In the genomic region with DNA sequence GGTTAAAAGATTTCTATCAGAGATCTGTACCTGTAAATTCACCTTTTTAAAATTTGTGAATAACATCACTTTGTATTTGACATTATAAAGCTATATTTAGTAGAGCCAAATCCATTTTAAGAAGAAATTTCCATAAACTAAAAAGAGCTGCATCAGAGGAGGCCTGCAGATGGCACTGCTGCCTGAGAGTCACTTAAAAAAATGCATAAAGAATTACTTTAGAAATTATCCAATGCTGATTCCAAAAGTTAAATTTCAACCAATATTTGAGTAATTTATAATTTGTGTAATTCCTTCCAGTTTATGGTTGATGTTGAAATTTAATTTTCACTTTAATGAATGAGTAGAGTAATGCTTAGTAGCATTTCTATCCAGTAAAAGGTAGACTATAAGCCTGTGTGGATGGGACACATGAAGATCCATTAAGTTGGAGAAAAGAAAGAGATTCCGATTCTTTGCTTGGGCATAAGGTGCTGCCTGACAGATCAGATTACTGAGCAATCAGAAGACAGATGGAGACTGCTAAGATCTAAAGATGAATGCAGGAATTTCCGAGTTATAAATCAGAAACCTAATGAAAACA, we compare ENCODE assay signal across 9 cellular contexts. TPM values are rescaled to one million over a fixed set of nuclear protein-coding genes. Genes with fewer than 3 reads are reported as not detected.
DNase-seq lines count a peak whose midpoint lies in the region; ATAC-seq, FAIRE-seq and TF ChIP-seq lines count a peak whose summit lies in the region.
"Had no signal": no experiment of that assay in that cellular context is flagged by ENCODE, and none has a peak within 500 bp of the region (broad histone marks: within the 10 kb centered on the region; RNA-seq: fewer than 3 reads in every experiment).

No MANE protein-coding gene starts in this region.

- H3K27ac ChIP-seq in heart right ventricle (no peak overlapping the region), right atrium auricular region (no peak overlapping the region)

- H3K36me3 ChIP-seq in heart right ventricle (no peaks in the 10 kb centered on the region), right atrium auricular region (no peaks in the 10 kb centered on the region)

- H3K4me3 ChIP-seq in heart right ventricle (no peak overlapping the region), right atrium auricular region (no peak overlapping the region)

- TF ChIP-seq CTCF in heart right ventricle (IDR thresholded peaks at IDR 0.05) (peak; percentile 24 to 77 (median 59)), right atrium auricular region (IDR thresholded peaks at IDR 0.05) (peak in 1 of 2 donors; percentile 64)

- H3K9me3 ChIP-seq in heart right ventricle (peaks cover 0 to 9% (median 0%) of the 10 kb centered on the region in 11 donors), right atrium auricular region (peaks cover 0 to 5% of the 10 kb centered on the region in 2 donors)

- DNase-seq in heart right ventricle = no peak
- DNase-seq in right atrium auricular region (ENCODE audit: low spot score) = no peak
- peak; percentile 30 for DNase-seq in SK-MEL-5 (ENCODE audit: low read depth, low spot score)
- no peak for DNase-seq in frontal cortex (ENCODE audit: low spot score in 2 of 2)
- no peak for DNase-seq in DMS79 (lab: John Stamatoyannopoulos, UW)
- no peak for DNase-seq in posterior vena cava (ENCODE audit: low spot score)
- DNase-seq: NCI-H1092 treated with DMSO at 0.1 percent for 48 hours had no signal

- intact Hi-C loops in heart right ventricle (cut with DNase I) (loop anchor here in 3 of 10 donors (5.0 to 10.0 kb wide), 3 partner anchors 114 to 1267 kb away; no protein-coding TSS in a partner anchor), posterior vena cava (cut with DNase I) (no loop called here)

- no peak for TF ChIP-seq POLR2A in GM18505 (IDR thresholded peaks at IDR 0.05; ENCODE audit: borderline replicate concordance, extremely low read depth, insufficient read depth, insufficient read length)

- no peaks in the 10 kb centered on the region for H3K27me3 ChIP-seq in heart right ventricle
- H3K27me3 ChIP-seq in right atrium auricular region = no peaks in the 10 kb centered on the region

- 85 to 89% methylated on average over 2 of the region's 2 CpGs for WGBS in heart right ventricle, 2 donors

- in situ Hi-C loops in SK-MEL-5 (cut with HindIII; ENCODE audit: low pct_unique_long_range_greater_than_20kb, low sequenced_read_pairs) = no loop called here

- ATAC-seq in heart right ventricle (no peak), GM18505 (IDR thresholded peaks at IDR 0.05; ENCODE audit: unreplicated experiment) (no peak), GM18907 (IDR thresholded peaks at IDR 0.05; ENCODE audit: unreplicated experiment) (no peak)

- H3K4me1 ChIP-seq in heart right ventricle (no peaks in the 10 kb centered on the region), right atrium auricular region (no peaks in the 10 kb centered on the region)

- FAIRE-seq in frontal cortex (lab: Jason Lieb, UNC) = peak; percentile 40

RNA-seq across cellular contexts. Expression of gene RPE65, which starts 20.7 kb away (rescaled TPM):
- total RNA-seq in heart right ventricle = under 1 TPM in 1 of 10 donors, not detected in 9; 0.09 TPM
- under 1 TPM in 1 of 2 donors, not detected in 1; 0.01 TPM for polyA plus RNA-seq in heart right ventricle
- under 1 TPM in 1 of 2 donors, not detected in 1; 0.15 TPM for total RNA-seq in right atrium auricular region
- total RNA-seq in SK-MEL-5 (2014; rRNA removed; shearing (Covaris generic)) = not detected in 2 replicates
- not detected in 2 replicates for polyA plus RNA-seq in SK-MEL-5 (2015; cell fraction: cytosol; rRNA removed)
- not detected in 2 replicates for polyA plus RNA-seq in SK-MEL-5 (2015; cell fraction: nucleus; rRNA removed)
- total RNA-seq in frontal cortex = 0.41 TPM
- under 1 TPM in 1 of 2 donors, not detected in 1; 0.19 TPM for total RNA-seq in posterior vena cava

RNA-seq across cellular contexts. Expression of gene DEPDC1, which starts 26.4 kb away (rescaled TPM):
- total RNA-seq in heart right ventricle = 1 to 10 TPM in 1 of 10 donors, under 1 TPM in 9; 0.11 to 1.9 (median 0.33) TPM
- polyA plus RNA-seq in heart right ventricle = under 1 TPM; 0.03 to 0.07 TPM
- 1 to 10 TPM in 1 of 2 donors, not detected in 1; 1.4 TPM for total RNA-seq in right atrium auricular region
- total RNA-seq in SK-MEL-5 (2014; rRNA removed; shearing (Covaris generic)) = 23.3 and 27.6 TPM in 2 replicates
- polyA plus RNA-seq in SK-MEL-5 (2015; cell fraction: cytosol; rRNA removed) = 12.5 and 17.1 TPM in 2 replicates
- polyA plus RNA-seq in SK-MEL-5 (2015; cell fraction: nucleus; rRNA removed) = 27.2 and 31.7 TPM in 2 replicates
- 2.4 TPM for total RNA-seq in frontal cortex
- under 1 TPM; 0.10 to 0.19 TPM for total RNA-seq in posterior vena cava
